8 cellular contexts compared by ENCODE assay signal in the genomic region with DNA sequence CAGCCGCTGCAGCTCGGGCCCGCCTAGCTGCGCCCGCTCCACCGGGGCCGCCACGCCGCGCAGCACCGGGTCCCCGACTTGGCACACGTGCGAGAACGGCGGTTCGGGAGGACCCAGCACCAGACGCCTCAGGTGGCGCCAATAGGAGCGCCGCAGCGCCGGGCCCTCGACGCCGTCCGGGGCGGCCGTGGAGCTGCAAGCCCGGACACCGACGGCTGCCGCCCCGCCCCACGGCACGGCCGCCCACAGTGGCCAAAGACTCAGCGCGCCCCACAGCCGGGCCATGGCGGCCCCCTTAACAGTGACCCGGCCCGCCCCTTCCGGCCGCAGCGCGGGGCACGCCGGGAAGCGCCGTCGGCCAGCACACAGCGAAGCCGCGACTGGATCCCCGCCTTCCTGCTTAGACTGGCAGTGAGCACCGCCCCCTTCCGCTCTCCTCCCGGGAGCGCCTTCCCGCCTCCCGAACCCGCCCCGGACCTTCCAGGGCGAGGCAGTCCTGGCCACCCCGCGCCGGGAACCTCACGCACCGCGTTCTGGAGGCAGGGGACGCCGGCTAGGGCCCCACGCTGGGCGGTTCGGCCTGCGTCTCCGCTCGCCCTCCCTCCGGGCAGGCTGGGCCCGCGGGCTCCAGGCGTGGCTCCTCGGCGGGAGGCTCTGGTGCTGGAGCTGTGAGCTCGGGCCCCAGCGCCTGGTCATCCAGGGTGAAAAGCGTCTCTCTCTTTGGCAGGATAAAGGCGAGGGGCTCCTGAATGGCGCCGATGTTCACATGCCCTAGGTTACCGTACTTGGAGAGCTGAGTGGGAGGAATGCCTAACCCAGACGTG. TPM values are rescaled to one million over a fixed set of nuclear protein-coding genes. Genes with fewer than 3 reads are reported as not detected.
DNase-seq lines count a peak whose midpoint lies in the region; ATAC-seq, FAIRE-seq and TF ChIP-seq lines count a peak whose summit lies in the region.

A gene with protein sequence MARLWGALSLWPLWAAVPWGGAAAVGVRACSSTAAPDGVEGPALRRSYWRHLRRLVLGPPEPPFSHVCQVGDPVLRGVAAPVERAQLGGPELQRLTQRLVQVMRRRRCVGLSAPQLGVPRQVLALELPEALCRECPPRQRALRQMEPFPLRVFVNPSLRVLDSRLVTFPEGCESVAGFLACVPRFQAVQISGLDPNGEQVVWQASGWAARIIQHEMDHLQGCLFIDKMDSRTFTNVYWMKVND (minus strand): TSS at position 303 of the 824 bp plus-strand sequence. CDS start 18 bp downstream, at position 285.

- H3K4me3 ChIP-seq in H1 (ENCODE audit: extremely low read depth in 1 of 4, insufficient read depth in 2 of 4, low read depth in 3 of 4, low read length in 4 of 4) (peak within 1 kb of the TSS; percentile 49 to 93 (median 86)), mesenchymal stem cell (ENCODE audit: insufficient read depth in 1 of 2, low read depth in 1 of 2, low read length in 2 of 2) (peak within 1 kb of the TSS; percentile 90 to 95)

- H3K36me3 Mint-ChIP-seq in activated CD8-positive, alpha-beta memory T cell treated with anti-CD3 and anti-CD28 coated beads, Interleukin-2, amount 10 ng/mL, durations not matched to agents 7 days and 5 days = peaks cover 29% of the 10 kb centered on the region

- H2BK5ac ChIP-seq in H1 (ENCODE audit: low read depth, low read length) = peak within 1 kb of the TSS; percentile 85
- H2BK5ac ChIP-seq in mesenchymal stem cell (ENCODE audit: low read depth, low read length, poor library complexity, severe bottlenecking) = peak within 1 kb of the TSS; percentile 62

- TF ChIP-seq POLR2A in H1 (IDR thresholded peaks at IDR 0.05; ENCODE audit: control extremely low read depth in 1 of 2, low read depth in 2 of 2, low read length in 2 of 2) = peak; percentile 79 to 92

- H3K4me1 Mint-ChIP-seq in activated CD8-positive, alpha-beta memory T cell treated with anti-CD3 and anti-CD28 coated beads, Interleukin-2, amount 10 ng/mL, durations not matched to agents 7 days and 5 days = peaks cover 52% of the 10 kb centered on the region

- no peak for TF ChIP-seq EP300 in H1 (IDR thresholded peaks at IDR 0.05; ENCODE audit: borderline replicate concordance in 1 of 2, low read depth in 2 of 2, low read length in 2 of 2)

- FAIRE-seq in HTR-8/SVneo (lab: Jason Lieb, UNC) (peak; percentile 95), H1 (lab: Jason Lieb, UNC) (no peak)

- no peaks in the 10 kb centered on the region for H3K9me3 Mint-ChIP-seq in activated CD8-positive, alpha-beta memory T cell treated with anti-CD3 and anti-CD28 coated beads, Interleukin-2, amount 10 ng/mL, durations not matched to agents 7 days and 5 days (ENCODE audit: low read depth)

- H3K4ac ChIP-seq in H1 (replicated peaks; ENCODE audit: insufficient read length, low read depth, low read length) (peak within 1 kb of the TSS; percentile 93), mesenchymal stem cell (ENCODE audit: low read depth in 1 of 2, low read length in 2 of 2) (peak within 1 kb of the TSS; percentile 73 to 90)

- peak; percentile 93 for ATAC-seq in GM21381 (IDR thresholded peaks at IDR 0.05; ENCODE audit: unreplicated experiment)
- ATAC-seq in activated CD8-positive, alpha-beta memory T cell treated with anti-CD3 and anti-CD28 coated beads, Interleukin-2, amount 10 ng/mL, durations not matched to agents 7 days and 5 days = peak; percentile 95

- peak within 1 kb of the TSS; percentile 50 to 98 (median 86) for H3K9ac ChIP-seq in H1 (replicated peaks in 1 of 4; ENCODE audit: extremely low read depth in 1 of 4, low read depth in 3 of 4, low read length in 3 of 4)
- H3K9ac ChIP-seq in mesenchymal stem cell (ENCODE audit: low read length) = peak within 1 kb of the TSS; percentile 93

- H2BK20ac ChIP-seq in H1 (ENCODE audit: low read length) = no peak within 1 kb of the TSS

- peak within 1 kb of the TSS; percentile 98 for H4K5ac ChIP-seq in H1 (ENCODE audit: insufficient read length, low read depth, low read length)

- H3K23me2 ChIP-seq in H1 (ENCODE audit: low read depth, low read length) = peaks cover 11% of the 10 kb centered on the region; the same call in 1 of the 2 replicates

- peak; percentile 94 for DNase-seq in Caki2 (ENCODE audit: low read depth)
- peak; percentile 97 for DNase-seq in HTR-8/SVneo (ENCODE audit: insufficient read length, low spot score)
- DNase-seq in NOMO-1 treated with DMSO at 0.1 percent for 48 hours (lab: John Stamatoyannopoulos, UW; ENCODE audit: unreplicated experiment) = peak; percentile 77
- DNase-seq in activated CD8-positive, alpha-beta memory T cell treated with anti-CD3 and anti-CD28 coated beads, Interleukin-2, amount 10 ng/mL, durations not matched to agents 7 days and 5 days = peak; percentile 90
- peak; percentile 84 to 93 for DNase-seq in H1 (ENCODE audit: low read depth in 1 of 2, low spot score in 2 of 2)
- DNase-seq in mesenchymal stem cell = peak; percentile 94
- peak; percentile 76 for DNase-seq in stimulated activated CD8-positive, alpha-beta memory T cell treated with anti-CD3 and anti-CD28 coated beads, Interleukin-12 subunit alpha, Interleukin-12 subunit beta, amount 100 ng/mL, for 24 hours (ENCODE audit: extremely low read depth)

- H3K18ac ChIP-seq in H1 (ENCODE audit: extremely low read depth, low read length) = peak within 1 kb of the TSS; percentile 93
- peak within 1 kb of the TSS; percentile 78 to 92 for H3K18ac ChIP-seq in mesenchymal stem cell (ENCODE audit: low read depth in 1 of 2, low read length in 2 of 2)

- in situ Hi-C loops in Caki2 (cut with HindIII; ENCODE audit: low pct_unique_long_range_greater_than_20kb, low sequenced_read_pairs) = no loop called here

- no peak for TF ChIP-seq CTCF in H1 (IDR thresholded peaks at IDR 0.05; ENCODE audit: control extremely low read depth in 1 of 3, insufficient read depth in 1 of 3, low read depth in 1 of 3, low read length in 3 of 3)

- H3K27ac Mint-ChIP-seq in activated CD8-positive, alpha-beta memory T cell treated with anti-CD3 and anti-CD28 coated beads, Interleukin-2, amount 10 ng/mL, durations not matched to agents 7 days and 5 days = peak within 1 kb of the TSS; percentile 85

- no peaks in the 10 kb centered on the region for H3K9me3 ChIP-seq in H1 (ENCODE audit: insufficient read depth in 2 of 2, low read depth in 1 of 2, low read length in 1 of 2)
- no peaks in the 10 kb centered on the region for H3K9me3 ChIP-seq in mesenchymal stem cell (ENCODE audit: control insufficient read depth, low read length)

- no peak within 1 kb of the TSS for H3K14ac ChIP-seq in H1 (ENCODE audit: insufficient read length)
- peak within 1 kb of the TSS in 1 of 2 experiments; percentile 85 for H3K14ac ChIP-seq in mesenchymal stem cell (ENCODE audit: low read length in 2 of 2)

- H2AK5ac ChIP-seq in H1 (ENCODE audit: low read depth, low read length) = no peak within 1 kb of the TSS
- no peak within 1 kb of the TSS for H2AK5ac ChIP-seq in mesenchymal stem cell (ENCODE audit: low read length, severe bottlenecking)

- peaks cover 10 to 30% of the 10 kb centered on the region in 2 experiments for H4K20me1 ChIP-seq in H1 (replicated peaks in 1 of 2; ENCODE audit: control insufficient read depth in 1 of 2, insufficient read depth in 2 of 2, low read length in 2 of 2)

- H2BK12ac ChIP-seq in H1 (ENCODE audit: low read depth, low read length) = no peak within 1 kb of the TSS
- H2BK12ac ChIP-seq in mesenchymal stem cell (ENCODE audit: low read length in 2 of 2) = peak within 1 kb of the TSS in 1 of 2 experiments; percentile 2

- H3K27ac ChIP-seq in H1 (ENCODE audit: low read depth, low read length) (peak within 1 kb of the TSS; percentile 95), mesenchymal stem cell (ENCODE audit: low read length, poor library complexity, severe bottlenecking) (peak within 1 kb of the TSS; percentile 77)

- no peaks in the 10 kb centered on the region for H3K27me3 Mint-ChIP-seq in activated CD8-positive, alpha-beta memory T cell treated with anti-CD3 and anti-CD28 coated beads, Interleukin-2, amount 10 ng/mL, durations not matched to agents 7 days and 5 days

- H3K4me1 ChIP-seq in H1 (replicated peaks in 1 of 4; ENCODE audit: control insufficient read depth in 3 of 4, insufficient read depth in 4 of 4, low read length in 3 of 4) (peaks cover 6 to 19% (median 12%) of the 10 kb centered on the region in 4 experiments), mesenchymal stem cell (ENCODE audit: control insufficient read depth, insufficient read depth, low read depth, low read length) (peaks cover 27% of the 10 kb centered on the region)

- 8% methylated on average over 66 of the region's 93 CpGs; no CpG with 5 or more reads in 1 of the 2 experiments for WGBS in H1 (ENCODE audit: extremely low coverage in 1 of 2, insufficient coverage in 1 of 2, insufficient read length in 1 of 2, insufficient replicate concordance in 2 of 2, low coverage in 1 of 2, low lambda C conversion rate in 2 of 2, missing lambda C conversion rate in 1 of 2), 2 experiments
- 2% methylated on average over 84 of the region's 93 CpGs for WGBS in mesenchymal stem cell

- H3K56ac ChIP-seq in H1 (replicated peaks; ENCODE audit: insufficient read length, low read depth, low read length) = peak within 1 kb of the TSS; percentile 83

- H2AFZ ChIP-seq in H1 (ENCODE audit: low read length) (no peak within 1 kb of the TSS), mesenchymal stem cell (ENCODE audit: low read depth, low read length) (peak within 1 kb of the TSS; percentile 96)

- H3K23ac ChIP-seq in H1 (ENCODE audit: insufficient read length) = no peak within 1 kb of the TSS
- H3K23ac ChIP-seq in mesenchymal stem cell (ENCODE audit: low read length in 2 of 2) = peak within 1 kb of the TSS; percentile 10 to 20

- no peaks in the 10 kb centered on the region for H3K27me3 ChIP-seq in H1 (replicated peaks in 1 of 4; ENCODE audit: control insufficient read depth in 3 of 4, extremely low read depth in 1 of 4, insufficient read depth in 3 of 4, low read length in 3 of 4)
- no peaks in the 10 kb centered on the region for H3K27me3 ChIP-seq in mesenchymal stem cell (ENCODE audit: control insufficient read depth in 1 of 2, insufficient read depth in 1 of 2, low read length in 2 of 2)

- H3K36me3 ChIP-seq in H1 (ENCODE audit: control insufficient read depth in 2 of 4, insufficient read depth in 4 of 4, low read length in 3 of 4) (peaks cover 24 to 72% (median 42%) of the 10 kb centered on the region in 4 experiments), mesenchymal stem cell (ENCODE audit: control insufficient read depth in 1 of 2, insufficient read depth in 2 of 2, low read depth in 1 of 2, low read length in 2 of 2) (peaks cover 44 to 74% of the 10 kb centered on the region in 2 experiments)

- peak within 1 kb of the TSS; percentile 88 to 97 for H3K4me2 ChIP-seq in H1 (ENCODE audit: insufficient read depth in 1 of 2, low read depth in 2 of 2, low read length in 2 of 2)
- peak within 1 kb of the TSS; percentile 87 for H3K4me2 ChIP-seq in mesenchymal stem cell (ENCODE audit: low read length, poor library complexity, severe bottlenecking)

- H3K79me1 ChIP-seq in H1 (ENCODE audit: low read depth, low read length) (peaks cover 17% of the 10 kb centered on the region), mesenchymal stem cell (replicated peaks; ENCODE audit: low read length, poor library complexity, severe bottlenecking) (peaks cover 24% of the 10 kb centered on the region)

- CTCF ChIA-PET in activated CD8-positive, alpha-beta memory T cell treated with anti-CD3 and anti-CD28 coated beads, Interleukin-2, amount 10 ng/mL, durations not matched to agents 7 days and 5 days (lab: Charles Lee) = interaction anchor here (1.0 to 4.7 kb wide), 6 partner anchors 10 to 99 kb away, joined by 3 to 40 read pairs (median 3); a partner anchor contains a TSS
- CTCF ChIA-PET in H1 (lab: Charles Lee; ENCODE audit: partially characterized antibody) = interaction anchor here (0.9 to 1.1 kb wide), 3 partner anchors 19 to 397 kb away, joined by 3 to 4 read pairs (median 3); no protein-coding TSS in a partner anchor

- peak within 1 kb of the TSS; percentile 82 for H3K4me3 Mint-ChIP-seq in activated CD8-positive, alpha-beta memory T cell treated with anti-CD3 and anti-CD28 coated beads, Interleukin-2, amount 10 ng/mL, durations not matched to agents 7 days and 5 days

- H3K79me2 ChIP-seq in H1 (ENCODE audit: control insufficient read depth in 1 of 2, insufficient read depth in 2 of 2, low read length in 2 of 2) = peaks cover 9 to 44% of the 10 kb centered on the region in 2 experiments

- no peak for TF ChIP-seq RAD21 in H1 (IDR thresholded peaks at IDR 0.05 in 1 of 2, conservative IDR thresholded peaks at IDR 0.05 in 1 of 2; ENCODE audit: low read depth in 2 of 2, low read length in 2 of 2)

- H4K8ac ChIP-seq in H1 (ENCODE audit: extremely low read depth, insufficient read depth, low read length) (peak within 1 kb of the TSS; percentile 96), mesenchymal stem cell (ENCODE audit: low read length) (peak within 1 kb of the TSS; percentile 97)

- H2BK15ac ChIP-seq in H1 (ENCODE audit: low read length) (0 out of 2 replicates have a peak within 1 kb of the TSS, but pooled peaks have one; percentile 40), mesenchymal stem cell (ENCODE audit: low read depth, poor library complexity, severe bottlenecking) (peak within 1 kb of the TSS; percentile 52)

- H4K91ac ChIP-seq in H1 (replicated peaks; ENCODE audit: insufficient read length, low read length) = peak within 1 kb of the TSS; percentile 77
- peak within 1 kb of the TSS; percentile 95 for H4K91ac ChIP-seq in mesenchymal stem cell (ENCODE audit: low read length)

- H2BK120ac ChIP-seq in H1 (replicated peaks; ENCODE audit: low read depth, low read length) (no peak within 1 kb of the TSS), mesenchymal stem cell (ENCODE audit: low read depth, low read length) (peak within 1 kb of the TSS; percentile 58)

- POLR2A ChIA-PET in H1 (lab: Charles Lee; ENCODE audit: partially characterized antibody) = interaction anchor here (0.5 to 29.8 kb wide), 14 partner anchors 6 to 741 kb away, joined by 3 to 497 read pairs (median 4); a partner anchor contains a TSS

RNA-seq across cellular contexts. Expression of the gene that starts here (rescaled TPM):
- 21.5 and 26.7 TPM in 2 replicates for total RNA-seq in Caki2 (2014; rRNA removed; shearing (Covaris generic); ENCODE audit: low replicate concordance)
- 10 to 100 TPM; 18.3 to 21.3 TPM for total RNA-seq in activated CD8-positive, alpha-beta memory T cell treated with anti-CD3 and anti-CD28 coated beads, Interleukin-2, amount 10 ng/mL, durations not matched to agents 7 days and 5 days
- 23.6 and 23.9 TPM in 2 replicates for total RNA-seq in H1 (2021; fragmentation: NEBNext Ultra II Directional; extraction: Animal tissue kit (Norgen Biotek cat#: 25700))
- polyA plus RNA-seq in H1 (2011; rRNA removed) = 17.7 and 19.3 TPM in 2 replicates
- 24.1 TPM for polyA plus RNA-seq in H1 (2011; cell fraction: cytosol; rRNA removed)
- 14.3 TPM for polyA plus RNA-seq in H1 (2011; cell fraction: nucleus; rRNA removed)
- 3.7 to 14.4 TPM (median 11.4 TPM) in 4 replicates for polyA plus RNA-seq in H1 (2012, experiment 1 of 2)
- 6.7 TPM for polyA plus RNA-seq in H1 (2012, experiment 2 of 2)
- polyA plus RNA-seq in H1 (2013, experiment 1 of 2) = 14.2 TPM
- polyA plus RNA-seq in H1 (2013, experiment 2 of 2) = 14.9 TPM
- polyA minus RNA-seq in H1 (2011; rRNA and poly(A)+ RNA removed) = 2.4 and 3.7 TPM in 2 replicates
- 9.5 TPM for polyA minus RNA-seq in H1 (2011; cell fraction: cytosol; rRNA and poly(A)+ RNA removed)
- 17.2 TPM for polyA minus RNA-seq in H1 (2011; cell fraction: nucleus; rRNA and poly(A)+ RNA removed)
- polyA plus RNA-seq in mesenchymal stem cell (2013, experiment 1 of 2) = 7.1 TPM
- polyA plus RNA-seq in mesenchymal stem cell (2013, experiment 2 of 2) = 7.3 TPM

Comparison
In these comparisons a context has a peak if more than half of its experiments do, and no peak if none do; other contexts are left out.
1. Peak in every context shown above with its lines: DNase-seq, ATAC-seq, H3K4me3 ChIP-seq and H3K27ac ChIP-seq.